ENCODE assay signal across 9 cellular contexts in the genomic region with DNA sequence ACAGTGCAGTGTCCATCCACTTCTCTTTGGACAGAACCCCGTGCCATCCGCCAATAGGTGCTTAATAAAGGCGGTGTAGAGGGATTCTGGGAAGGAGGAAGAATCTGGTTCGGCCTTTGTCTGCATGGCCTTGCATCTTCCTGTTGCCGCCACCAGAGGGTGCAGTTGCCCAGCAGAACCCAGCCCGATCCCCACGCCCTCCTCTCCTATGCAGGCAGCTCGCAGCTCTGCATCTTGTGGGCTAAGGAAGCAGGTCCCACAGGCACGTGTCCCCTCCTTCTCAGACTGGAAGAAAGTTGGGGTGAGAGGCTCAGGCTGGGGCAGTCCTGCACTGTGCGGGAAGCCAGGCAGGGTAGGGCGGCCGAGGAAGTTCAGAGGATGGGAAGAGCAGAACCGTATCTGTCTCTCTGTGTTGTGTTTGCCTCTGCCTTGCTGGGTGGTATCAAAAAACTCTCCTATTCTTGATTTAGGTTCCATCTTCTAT. TPM values are rescaled to one million over a fixed set of nuclear protein-coding genes. Genes with fewer than 3 reads are reported as not detected.
DNase-seq lines count a peak whose midpoint lies in the region; ATAC-seq, FAIRE-seq and TF ChIP-seq lines count a peak whose summit lies in the region.
"Had no signal": no experiment of that assay in that cellular context is flagged by ENCODE, and none has a peak within 500 bp of the region (broad histone marks: within the 10 kb centered on the region; RNA-seq: fewer than 3 reads in every experiment).

No MANE protein-coding gene starts in this region.

- peaks cover 67% of the 10 kb centered on the region for H3K4me1 ChIP-seq in astrocyte (ENCODE audit: insufficient read depth, low read length)

- H3K27ac Mint-ChIP-seq in astrocyte (ENCODE audit: unreplicated experiment), result no peak overlapping the region

- H3K36me3 ChIP-seq in H7 (replicated peaks; ENCODE audit: control insufficient read depth, insufficient read depth, low read length) (no peaks in the 10 kb centered on the region), astrocyte (ENCODE audit: insufficient read depth, low read length) (no peaks in the 10 kb centered on the region)

- H3K79me2 ChIP-seq in astrocyte (ENCODE audit: insufficient read depth, low read length), result peaks cover 83% of the 10 kb centered on the region

- TF ChIP-seq CTCF in astrocyte (IDR thresholded peaks at IDR 0.05; ENCODE audit: insufficient read depth, low read depth, low read length), result peak; percentile 95

- peak overlapping the region; percentile 27 for H2AFZ ChIP-seq in astrocyte (ENCODE audit: low read depth, low read length)

- H3K9me3 ChIP-seq in astrocyte (ENCODE audit: insufficient read depth, low read depth, low read length), result no peaks in the 10 kb centered on the region

- peaks cover 49% of the 10 kb centered on the region for H3K4me1 Mint-ChIP-seq in astrocyte (ENCODE audit: low read depth, unreplicated experiment)

- no peaks in the 10 kb centered on the region for H3K27me3 Mint-ChIP-seq in astrocyte (ENCODE audit: low read depth, unreplicated experiment)

- H3K4me3 Mint-ChIP-seq in astrocyte (ENCODE audit: unreplicated experiment), result peak overlapping the region; percentile 34

- H3K27ac ChIP-seq in astrocyte (ENCODE audit: low read depth, low read length), result no peak overlapping the region

- peaks cover 3% of the 10 kb centered on the region for H4K20me1 ChIP-seq in astrocyte (ENCODE audit: insufficient read depth, low read length)

- H3K4me3 ChIP-seq in H7 (ENCODE audit: insufficient read depth, low read depth, low read length) (no peak overlapping the region), astrocyte (ENCODE audit: insufficient read depth, low read depth, low read length) (no peak overlapping the region)

- DNase-seq in DMS153 treated with DMSO at 0.1 percent for 48 hours (lab: John Stamatoyannopoulos, UW; ENCODE audit: unreplicated experiment), result peak; percentile 91
- DNase-seq in H7, result peak; percentile 93
- DNase-seq in NCI-H146 treated with DMSO at 0.1 percent for 48 hours (lab: John Stamatoyannopoulos, UW; ENCODE audit: unreplicated experiment), result peak; percentile 58
- DNase-seq in T-helper 9 cell, result peak; percentile 49
- DNase-seq in astrocyte (ENCODE audit: low read depth), result peak; percentile 69
- peak in 48 of 51 donors; percentile 21 to 88 (median 73) for DNase-seq in hypothalamus (lab: John Stamatoyannopoulos, UW)
- DNase-seq in smooth muscle cell of the brain vasculature (ENCODE audit: low read depth, low spot score), result peak; percentile 77

- H3K4me2 ChIP-seq in astrocyte (ENCODE audit: low read length), result peak overlapping the region; percentile 47

- H3K36me3 Mint-ChIP-seq in astrocyte (ENCODE audit: low read depth, unreplicated experiment), result peaks cover 2% of the 10 kb centered on the region

- no peaks in the 10 kb centered on the region for H3K9me3 Mint-ChIP-seq in astrocyte (ENCODE audit: unreplicated experiment)

- peak overlapping the region; percentile 34 for H3K9ac ChIP-seq in astrocyte (ENCODE audit: low read length)

- no peak for ATAC-seq in HG03039 (IDR thresholded peaks at IDR 0.05; ENCODE audit: unreplicated experiment)

- peak; percentile 26 for FAIRE-seq in astrocyte (lab: Jason Lieb, UNC)
- FAIRE-seq: endometrium had no signal

- H3K27me3 ChIP-seq in H7 (ENCODE audit: control insufficient read depth, insufficient read depth, low read length) (peaks cover 2% of the 10 kb centered on the region; the same call in 1 of the 2 replicates), astrocyte (ENCODE audit: insufficient read depth, low read length) (no peaks in the 10 kb centered on the region)

RNA-seq across cellular contexts. Expression of a gene that starts 20.8 kb away (rescaled TPM):
- total RNA-seq in H7 (2014; rRNA removed; shearing (Covaris generic)), result 13.2 and 16.7 TPM in 2 replicates
- total RNA-seq in astrocyte, result 79.7 and 85.2 TPM in 2 replicates

RNA-seq across cellular contexts. Expression of a gene that starts 52.8 kb away (rescaled TPM):
- 0.73 and 0.74 TPM in 2 replicates for total RNA-seq in H7 (2014; rRNA removed; shearing (Covaris generic))
- 289 and 317 TPM in 2 replicates for total RNA-seq in astrocyte

Comparison
In these comparisons a context has a peak if more than half of its experiments do, and no peak if none do; other contexts are left out.
1. RNA of a gene that starts 52.8 kb away (total RNA-seq): 289 to 317 TPM in astrocyte; 0.73 to 0.74 TPM in H7; every median in the first group is over 100 times any median in the second.
2. Peak in every context shown above with its lines, with median percentiles within 50 percentile points of each other: DNase-seq.